ENCODE assay signal across 23 cellular contexts in the genomic region with DNA sequence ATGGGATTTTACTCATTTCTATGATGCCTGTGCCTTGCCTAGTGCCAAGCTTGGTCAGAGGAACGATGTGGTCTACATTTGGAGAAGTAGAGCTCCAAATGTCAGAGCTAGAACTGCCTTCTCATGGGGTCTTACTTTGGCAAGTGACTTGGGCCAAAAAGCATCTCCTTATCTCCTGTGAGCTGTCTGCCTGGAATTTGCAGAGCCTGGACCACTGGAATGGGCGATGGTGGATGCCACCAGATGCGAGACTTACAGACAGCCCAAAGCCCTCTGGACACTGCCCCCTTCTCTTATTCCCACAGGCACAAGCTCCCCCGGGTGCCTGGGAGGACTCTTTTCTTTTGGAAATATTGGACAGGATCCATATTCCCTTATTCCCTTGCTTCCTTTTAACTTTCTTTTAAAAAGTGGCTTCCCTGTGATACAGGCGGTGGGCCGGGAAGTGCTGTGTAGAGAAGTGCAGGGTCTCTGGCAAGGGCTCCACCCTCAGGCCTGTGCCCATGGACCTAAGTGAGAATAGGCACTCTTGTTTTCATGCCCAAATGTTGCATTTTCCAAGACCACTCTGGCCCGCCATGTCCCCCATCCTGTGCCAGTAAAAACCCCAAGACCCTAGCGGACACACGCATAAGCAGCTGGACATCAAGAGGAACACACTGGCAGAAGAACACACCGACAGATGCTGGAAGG.
"Had no signal": no experiment of that assay in that cellular context is flagged by ENCODE, and none has a peak within 500 bp of the region (broad histone marks: within the 10 kb centered on the region; RNA-seq: fewer than 3 reads in every experiment).

No MANE protein-coding gene starts in this region.

- H3K4me3 ChIP-seq: cardiac muscle cell, left lung, prostate gland, SK-N-MC, skin epidermis, stomach had no signal

- H3K4me1 ChIP-seq: prostate gland had no signal

- FAIRE-seq: TTC549 had no signal

- DNase-seq: activated B cell treated with CpG ODN at 0.5 μM for 24 hours; activated CD4-positive, alpha-beta T cell treated with anti-CD3 and anti-CD28 coated beads, Interleukin-2, amount 10 ng/mL, durations not matched to agents 24 days and 14 days; activated CD8-positive, alpha-beta T cell treated with anti-CD3 and anti-CD28 coated beads for 36 hours; activated naive CD4-positive, alpha-beta T cell treated with anti-CD3 and anti-CD28 coated beads for 36 hours; activated T-cell treated with anti-CD3 and anti-CD28 coated beads, Interleukin-2, amount 50 U/mL, for 24 hours; anterior cingulate cortex; foreskin melanocyte; left lung; midbrain; stimulated activated CD4-positive, alpha-beta T cell treated with anti-CD3 and anti-CD28 coated beads, Interleukin-15, amount 100 ng/mL, for 24 hours; stimulated activated CD4-positive, alpha-beta T cell treated with anti-CD3 and anti-CD28 coated beads, Interleukin-4, amount 100 ng/mL, for 24 hours; stomach had no signal

- H3K27me3 ChIP-seq: cardiac muscle cell, left lung, stomach had no signal

- H3K9me3 ChIP-seq: left lung, prostate gland, stomach had no signal

- H3K4me3 Mint-ChIP-seq: activated B cell treated with CpG ODN at 0.5 μM for 24 hours; activated CD4-positive, alpha-beta T cell treated with anti-CD3 and anti-CD28 coated beads, Interleukin-2, amount 10 ng/mL, durations not matched to agents 24 days and 14 days; activated CD8-positive, alpha-beta T cell treated with anti-CD3 and anti-CD28 coated beads for 36 hours; activated naive CD4-positive, alpha-beta T cell treated with anti-CD3 and anti-CD28 coated beads for 36 hours; activated T-cell treated with anti-CD3 and anti-CD28 coated beads, Interleukin-2, amount 50 U/mL, for 24 hours; neural crest cell; stimulated activated effector memory CD8-positive, alpha-beta T cell treated with anti-CD3 and anti-CD28 coated beads, Interleukin-12 subunit alpha, Interleukin-12 subunit beta, amount 100 ng/mL, for 72 hours; T-helper 2 cell treated with Interferon-gamma antibody and Interleukin-4, amounts not matched to agents 5 μg/mL and 100 μg/mL, for 36 hours; type B pancreatic cell had no signal

- H3K4me1 Mint-ChIP-seq: activated B cell treated with CpG ODN at 0.5 μM for 24 hours; activated CD4-positive, alpha-beta T cell treated with anti-CD3 and anti-CD28 coated beads, Interleukin-2, amount 10 ng/mL, durations not matched to agents 24 days and 14 days; stimulated activated effector memory CD8-positive, alpha-beta T cell treated with anti-CD3 and anti-CD28 coated beads, Interleukin-12 subunit alpha, Interleukin-12 subunit beta, amount 100 ng/mL, for 72 hours had no signal

- H3K9me3 Mint-ChIP-seq: activated CD4-positive, alpha-beta T cell treated with anti-CD3 and anti-CD28 coated beads, Interleukin-2, amount 10 ng/mL, durations not matched to agents 24 days and 14 days; activated CD8-positive, alpha-beta T cell treated with anti-CD3 and anti-CD28 coated beads for 36 hours; activated naive CD4-positive, alpha-beta T cell treated with anti-CD3 and anti-CD28 coated beads for 36 hours; neural crest cell; type B pancreatic cell had no signal

- H3K36me3 ChIP-seq: cardiac muscle cell, left lung, prostate gland, stomach had no signal

- H3K36me3 Mint-ChIP-seq: stimulated activated effector memory CD8-positive, alpha-beta T cell treated with anti-CD3 and anti-CD28 coated beads, Interleukin-12 subunit alpha, Interleukin-12 subunit beta, amount 100 ng/mL, for 72 hours had no signal

- H3K27ac ChIP-seq: cardiac muscle cell, epithelial cell of prostate, left lung, prostate gland, SK-N-MC, stomach had no signal

- H3K27ac Mint-ChIP-seq: activated B cell treated with CpG ODN at 0.5 μM for 24 hours; activated CD4-positive, alpha-beta T cell treated with anti-CD3 and anti-CD28 coated beads, Interleukin-2, amount 10 ng/mL, durations not matched to agents 24 days and 14 days; activated CD8-positive, alpha-beta T cell treated with anti-CD3 and anti-CD28 coated beads for 36 hours; activated naive CD4-positive, alpha-beta T cell treated with anti-CD3 and anti-CD28 coated beads for 36 hours; activated T-cell treated with anti-CD3 and anti-CD28 coated beads, Interleukin-2, amount 50 U/mL, for 24 hours; activated T-helper 2 cell treated with anti-CD3 and anti-CD28 coated beads, Interferon-gamma antibody, Interleukin-2, Interleukin-4, amounts not matched to agents 10 μg/mL and 5 μg/mL and 100 μg/mL, durations not matched to agents 14 hours and 24 hours and 36 hours; stimulated activated effector memory CD8-positive, alpha-beta T cell treated with anti-CD3 and anti-CD28 coated beads, Interleukin-12 subunit alpha, Interleukin-12 subunit beta, amount 100 ng/mL, for 72 hours; T-helper 2 cell treated with Interferon-gamma antibody and Interleukin-4, amounts not matched to agents 5 μg/mL and 100 μg/mL, for 36 hours; type B pancreatic cell had no signal

- H3K27me3 Mint-ChIP-seq: activated B cell treated with CpG ODN at 0.5 μM for 24 hours; activated CD4-positive, alpha-beta T cell treated with anti-CD3 and anti-CD28 coated beads, Interleukin-2, amount 10 ng/mL, durations not matched to agents 24 days and 14 days; activated CD8-positive, alpha-beta T cell treated with anti-CD3 and anti-CD28 coated beads for 36 hours; activated T-cell treated with anti-CD3 and anti-CD28 coated beads, Interleukin-2, amount 50 U/mL, for 24 hours had no signal

- ATAC-seq: activated CD8-positive, alpha-beta T cell treated with anti-CD3 and anti-CD28 coated beads for 36 hours; left lung; stimulated activated effector memory CD8-positive, alpha-beta T cell treated with anti-CD3 and anti-CD28 coated beads, Interleukin-12 subunit alpha, Interleukin-12 subunit beta, amount 100 ng/mL, for 72 hours had no signal
